ENCODE assay signal across 8 cellular contexts in the genomic region with DNA sequence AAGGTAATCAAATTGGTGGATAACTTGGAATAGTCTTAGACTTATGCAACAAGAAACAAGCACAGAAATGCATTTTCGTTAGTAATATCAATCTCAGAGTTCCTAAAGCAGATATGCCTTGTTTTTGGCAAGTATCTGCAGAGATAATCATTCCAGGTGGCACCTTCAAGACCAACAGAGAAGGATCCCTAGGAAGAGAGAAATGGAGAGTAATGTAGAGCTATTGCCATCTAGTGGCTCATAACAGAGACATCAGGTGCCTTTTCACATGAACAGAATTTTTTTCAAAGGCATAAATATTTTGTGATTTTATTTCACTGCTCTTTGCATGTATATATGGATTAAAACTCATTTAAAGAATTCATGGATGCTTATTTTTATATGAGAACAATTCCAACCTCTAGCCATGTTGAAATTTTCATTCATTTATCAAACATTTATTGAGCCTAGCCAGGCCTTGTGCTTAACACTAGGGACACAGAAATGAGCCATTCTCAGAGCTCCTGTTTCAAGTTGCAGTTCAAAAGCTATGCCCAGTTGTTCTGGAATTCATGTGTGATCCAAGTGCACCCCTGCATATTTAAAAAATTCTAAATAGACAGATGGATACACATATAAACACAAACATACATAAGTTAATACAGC.
DNase-seq lines count a peak whose midpoint lies in the region; ATAC-seq and TF ChIP-seq lines count a peak whose summit lies in the region.

No MANE protein-coding gene starts in this region.

- TF ChIP-seq POLR2A in suprapubic skin (IDR thresholded peaks at IDR 0.05): no peak

- intact Hi-C loops in left ventricle myocardium inferior (cut with micrococcal nuclease): loop anchor here (10.0 kb wide), 1 partner anchor 212 kb away; no protein-coding TSS in a partner anchor
- intact Hi-C loops in right cardiac atrium (cut with DNase I): loop anchor here in 2 of 4 donors (5.0 to 10.0 kb wide), 3 partner anchors 202 to 359 kb away; no protein-coding TSS in a partner anchor

- no peaks in the 10 kb centered on the region for H3K9me3 ChIP-seq in left ventricle myocardium inferior (replicated peaks)
- no peaks in the 10 kb centered on the region for H3K9me3 ChIP-seq in right cardiac atrium (ENCODE audit: control insufficient read depth, low read length)
- no peaks in the 10 kb centered on the region for H3K9me3 ChIP-seq in suprapubic skin

- ATAC-seq in right cardiac atrium (no peak), HG02970 (IDR thresholded peaks at IDR 0.05; ENCODE audit: low FRiP score, unreplicated experiment) (peak; percentile 63)

- peaks cover 9% of the 10 kb centered on the region for H3K27me3 ChIP-seq in left ventricle myocardium inferior (ENCODE audit: low read depth)
- no peaks in the 10 kb centered on the region for H3K27me3 ChIP-seq in right cardiac atrium (ENCODE audit: control insufficient read depth, insufficient read depth)
- no peaks in the 10 kb centered on the region for H3K27me3 ChIP-seq in suprapubic skin

- no peak overlapping the region for H3K4me3 ChIP-seq in left ventricle myocardium inferior
- no peak overlapping the region for H3K4me3 ChIP-seq in right cardiac atrium (ENCODE audit: low read length)
- no peak overlapping the region for H3K4me3 ChIP-seq in astrocyte of the cerebellum (ENCODE audit: low read depth, low read length)
- no peak overlapping the region for H3K4me3 ChIP-seq in suprapubic skin

- WGBS in right cardiac atrium: 3% methylated on average over 1 of the region's 1 CpG
- 0% methylated on average over 1 of the region's 1 CpG for WGBS in suprapubic skin

- DNase-seq in left ventricle myocardium inferior (no peak), right cardiac atrium (no peak), NCI-H2081 treated with DMSO at 0.1 percent for 48 hours (lab: John Stamatoyannopoulos, UW) (peak; percentile 5), astrocyte of the cerebellum (ENCODE audit: low read depth) (peak; percentile 37), left kidney (ENCODE audit: low read depth, low spot score) (peak; percentile 61), suprapubic skin (ENCODE audit: low spot score in 2 of 2) (no peak), ureter (ENCODE audit: low spot score) (no peak)

- TF ChIP-seq CTCF in left ventricle myocardium inferior (IDR thresholded peaks at IDR 0.05; ENCODE audit: borderline replicate concordance) (peak; percentile 81), astrocyte of the cerebellum (IDR thresholded peaks at IDR 0.05; ENCODE audit: low read depth, low read length, missing control alignments) (peak; percentile 70), suprapubic skin (IDR thresholded peaks at IDR 0.05) (peak in 1 of 2 donors; percentile 43)

- peaks cover 5% of the 10 kb centered on the region for H3K4me1 ChIP-seq in left ventricle myocardium inferior
- H3K4me1 ChIP-seq in right cardiac atrium (ENCODE audit: control insufficient read depth, insufficient read depth, low read length): peaks cover 3% of the 10 kb centered on the region
- H3K4me1 ChIP-seq in suprapubic skin: no peaks in the 10 kb centered on the region

- H3K36me3 ChIP-seq in left ventricle myocardium inferior: no peaks in the 10 kb centered on the region
- H3K36me3 ChIP-seq in suprapubic skin: no peaks in the 10 kb centered on the region

- no peak for TF ChIP-seq EP300 in suprapubic skin (IDR thresholded peaks at IDR 0.05)

- in situ Hi-C loops in astrocyte of the cerebellum (cut with HindIII; ENCODE audit: low sequenced_read_pairs): no loop called here

- H3K27ac ChIP-seq in left ventricle myocardium inferior (replicated peaks): no peak overlapping the region
- H3K27ac ChIP-seq in right cardiac atrium (ENCODE audit: low read length): no peak overlapping the region
- H3K27ac ChIP-seq in suprapubic skin: no peak overlapping the region

Comparison
In these comparisons a context has a peak if more than half of its experiments do, and no peak if none do; other contexts are left out.
1. DNase-seq: peak in NCI-H2081 treated with DMSO at 0.1 percent for 48 hours (single experiment), astrocyte of the cerebellum (single experiment) and left kidney (single experiment); none in left ventricle myocardium inferior (single experiment), right cardiac atrium (0 of 3), suprapubic skin (0 of 2) and ureter (single experiment).